In genomic region chr10:34808336-34808735, GRCh38 we compare ENCODE assay signal across 12 cellular contexts.
"Had no signal": no experiment of that assay in that cellular context is flagged by ENCODE, and none has a peak within 500 bp of the region (broad histone marks: within the 10 kb centered on the region; RNA-seq: fewer than 3 reads in every experiment).

No MANE protein-coding gene starts in this region.

- H3K9me3 ChIP-seq: pancreas, stomach, thoracic aorta, vagina had no signal

- H3K36me3 ChIP-seq: pancreas, stomach, thoracic aorta, vagina had no signal

- FAIRE-seq: pancreas had no signal

- DNase-seq: activated CD4-positive, alpha-beta T cell treated with anti-CD3 and anti-CD28 coated beads for 1 hour; activated CD4-positive, alpha-beta T cell treated with anti-CD3 and anti-CD28 coated beads, Interleukin-2, amount 50 U/mL, for 48 hours; activated naive CD4-positive, alpha-beta T cell; central memory CD4-positive, alpha-beta T cell; effector memory CD4-positive, alpha-beta T cell; left cardiac atrium; pancreas; stomach had no signal

- H3K27me3 ChIP-seq: pancreas, vagina had no signal

- H3K27ac ChIP-seq: epithelial cell of prostate, pancreas, thoracic aorta had no signal

- H3K4me3 ChIP-seq: pancreas, skin epidermis had no signal
